15 cellular contexts compared by ENCODE assay signal in genomic region chr14:104863131-104863862, GRCh38. TPM values are rescaled to one million over a fixed set of nuclear protein-coding genes. Genes with fewer than 3 reads are reported as not detected.
A peak's percentile ranks its signal among the peaks of the same experiment; 100 is the strongest.
DNase-seq lines count a peak whose midpoint lies in the region; ATAC-seq and TF ChIP-seq lines count a peak whose summit lies in the region.
"Had no signal": no experiment of that assay in that cellular context is flagged by ENCODE, and none has a peak within 500 bp of the region (broad histone marks: within the 10 kb centered on the region; RNA-seq: fewer than 3 reads in every experiment).

No MANE protein-coding gene starts in this region.

- peaks cover 12% of the 10 kb centered on the region for H3K27me3 ChIP-seq in CD4-positive, alpha-beta T cell (ENCODE audit: control insufficient read depth, insufficient read depth, low read length)
- no peaks in the 10 kb centered on the region for H3K27me3 ChIP-seq in Peyer's patch
- H3K27me3 ChIP-seq in hepatocyte = no peaks in the 10 kb centered on the region

- no peaks in the 10 kb centered on the region for H3K9me2 ChIP-seq in hepatocyte (replicated peaks; ENCODE audit: insufficient read depth)

- peak overlapping the region; percentile 66 for H3K4me3 Mint-ChIP-seq in CD4-positive, alpha-beta T cell
- H3K4me3 Mint-ChIP-seq in nephron = peak overlapping the region; percentile 77 to 83 (median 78)
- H3K4me3 Mint-ChIP-seq: T-helper 17 cell had no signal

- no peak for ATAC-seq in CD4-positive, alpha-beta T cell (ENCODE audit: poor library complexity)
- ATAC-seq in GM19455 (IDR thresholded peaks at IDR 0.05; ENCODE audit: unreplicated experiment) = no peak
- ATAC-seq: T-helper 17 cell had no signal

- no peak for TF ChIP-seq POLR2A in Peyer's patch (IDR thresholded peaks at IDR 0.05)

- H3K4me1 ChIP-seq in Peyer's patch (peaks cover 0 to 36% (median 16%) of the 10 kb centered on the region in 4 donors), hepatocyte (ENCODE audit: insufficient read depth) (peaks cover 15% of the 10 kb centered on the region)

- H3K4me3 ChIP-seq in Peyer's patch (peak overlapping the region in 3 of 4 donors; percentile 44 to 95 (median 91)), hepatocyte (peak overlapping the region; percentile 75)

- H3K36me3 Mint-ChIP-seq in CD4-positive, alpha-beta T cell (ENCODE audit: low read depth) = no peaks in the 10 kb centered on the region
- no peaks in the 10 kb centered on the region for H3K36me3 Mint-ChIP-seq in nephron (ENCODE audit: low read depth)

- H3K27me3 Mint-ChIP-seq in CD4-positive, alpha-beta T cell = peaks cover 12% of the 10 kb centered on the region
- H3K27me3 Mint-ChIP-seq in nephron (ENCODE audit: low read depth) = peaks cover 24% of the 10 kb centered on the region
- H3K27me3 Mint-ChIP-seq: T-helper 17 cell had no signal

- peaks cover 6% of the 10 kb centered on the region for H3K4me1 Mint-ChIP-seq in CD4-positive, alpha-beta T cell (ENCODE audit: low read depth)
- peaks cover 7% of the 10 kb centered on the region for H3K4me1 Mint-ChIP-seq in nephron
- H3K4me1 Mint-ChIP-seq: T-helper 17 cell had no signal

- intact Hi-C loops in CD4-positive, alpha-beta T cell (cut with DNase I, micrococcal nuclease) = no loop called here

- no peak overlapping the region for H3K27ac Mint-ChIP-seq in CD4-positive, alpha-beta T cell
- no peak overlapping the region for H3K27ac Mint-ChIP-seq in nephron
- H3K27ac Mint-ChIP-seq: activated T-helper 2 cell treated with anti-CD3 and anti-CD28 coated beads, Interferon-gamma antibody, Interleukin-2, Interleukin-4, amounts not matched to agents 10 μg/mL and 5 μg/mL and 100 μg/mL, durations not matched to agents 14 hours and 24 hours and 36 hours; T-helper 17 cell had no signal

- CTCF ChIA-PET in CD4-positive, alpha-beta T cell (lab: Charles Lee) = no interaction called here

- 77% methylated on average over 12 of the region's 13 CpGs for WGBS in hepatocyte (ENCODE audit: low lambda C conversion rate, missing lambda C conversion rate)

- H3K9me3 ChIP-seq in CD4-positive, alpha-beta T cell (ENCODE audit: control insufficient read depth, low read length) = no peaks in the 10 kb centered on the region
- H3K9me3 ChIP-seq in Peyer's patch = no peaks in the 10 kb centered on the region
- no peaks in the 10 kb centered on the region for H3K9me3 ChIP-seq in hepatocyte (ENCODE audit: low read depth)
- H3K9me3 ChIP-seq: prostate gland had no signal

- TF ChIP-seq CTCF in CD4-positive, alpha-beta T cell (IDR thresholded peaks at IDR 0.05) = no peak
- TF ChIP-seq CTCF in Peyer's patch (IDR thresholded peaks at IDR 0.05) = no peak
- TF ChIP-seq CTCF in hepatocyte (IDR thresholded peaks at IDR 0.05; ENCODE audit: poor library complexity) = no peak
- no peak for TF ChIP-seq CTCF in nephron (IDR thresholded peaks at IDR 0.05; ENCODE audit: unreplicated experiment in 3 of 3)
- no peak for TF ChIP-seq CTCF in GM20000 (IDR thresholded peaks at IDR 0.05; ENCODE audit: extremely low read depth, missing control alignments)

- H3K27ac ChIP-seq in CD4-positive, alpha-beta T cell (ENCODE audit: low read depth, low read length) = no peak overlapping the region
- peak overlapping the region in 3 of 4 donors; percentile 80 to 98 (median 97) for H3K27ac ChIP-seq in Peyer's patch
- peak overlapping the region; percentile 99 for H3K27ac ChIP-seq in hepatocyte

- peak in 1 of 10 experiments; percentile 32 for DNase-seq in CD4-positive, alpha-beta T cell
- DNase-seq in Peyer's patch = no peak
- DNase-seq in hepatocyte (ENCODE audit: low spot score) = peak; percentile 10
- no peak for DNase-seq in LoVo (ENCODE audit: low spot score)
- no peak for DNase-seq in AML-193 (lab: John Stamatoyannopoulos, UW)
- no peak for DNase-seq in GM20000 (ENCODE audit: low spot score)
- DNase-seq: DND-41; NCI-H1417 treated with DMSO at 0.1 percent for 48 hours; NCI-H524; stimulated activated CD4-positive, alpha-beta T cell treated with anti-CD3 and anti-CD28 coated beads, Interleukin-1b, Interleukin-23, amount 100 ng/mL, for 48 hours; T-helper 17 cell had no signal

- no peaks in the 10 kb centered on the region for H3K9me3 Mint-ChIP-seq in CD4-positive, alpha-beta T cell
- H3K9me3 Mint-ChIP-seq in nephron = peaks cover 4% of the 10 kb centered on the region
- H3K9me3 Mint-ChIP-seq: activated T-helper 2 cell treated with anti-CD3 and anti-CD28 coated beads, Interferon-gamma antibody, Interleukin-2, Interleukin-4, amounts not matched to agents 10 μg/mL and 5 μg/mL and 100 μg/mL, durations not matched to agents 14 hours and 24 hours and 36 hours had no signal

- POLR2A ChIA-PET in CD4-positive, alpha-beta T cell (lab: Charles Lee) = interaction anchor here (0.7 to 1.7 kb wide), 3 partner anchors 63 to 609 kb away, joined by 3 to 7 read pairs (median 5); partner anchors contain the start of gene ZBTB42

- no peak overlapping the region for H2AFZ ChIP-seq in hepatocyte

- H3K4me2 ChIP-seq in hepatocyte = peak overlapping the region; percentile 88

- H3K36me3 ChIP-seq in Peyer's patch (peaks cover 0 to under 1% (median 0%) of the 10 kb centered on the region in 3 donors), hepatocyte (replicated peaks; ENCODE audit: insufficient read depth, low read depth) (no peaks in the 10 kb centered on the region)
- H3K36me3 ChIP-seq: prostate gland had no signal

- H3K79me2 ChIP-seq in hepatocyte = peaks cover 52% of the 10 kb centered on the region

- peaks cover 39% of the 10 kb centered on the region for H4K20me1 ChIP-seq in hepatocyte (ENCODE audit: insufficient read depth, poor library complexity, severe bottlenecking)

RNA-seq across cellular contexts. Expression of gene CEP170B, which starts 1.8 kb away (rescaled TPM):
- 1 to 10 TPM; 4.4 to 4.7 TPM for total RNA-seq in CD4-positive, alpha-beta T cell
- total RNA-seq in Peyer's patch (100 to 1,000 TPM in 1 of 4 donors, 10 to 100 TPM in 3; 42.1 to 112 (median 83.8) TPM), hepatocyte (12.0 and 20.3 TPM in 2 replicates)
- 7.6 and 9.5 TPM in 2 replicates for polyA plus RNA-seq in hepatocyte
